Comparison of ENCODE assay signal across 9 cellular contexts in the genomic region with DNA sequence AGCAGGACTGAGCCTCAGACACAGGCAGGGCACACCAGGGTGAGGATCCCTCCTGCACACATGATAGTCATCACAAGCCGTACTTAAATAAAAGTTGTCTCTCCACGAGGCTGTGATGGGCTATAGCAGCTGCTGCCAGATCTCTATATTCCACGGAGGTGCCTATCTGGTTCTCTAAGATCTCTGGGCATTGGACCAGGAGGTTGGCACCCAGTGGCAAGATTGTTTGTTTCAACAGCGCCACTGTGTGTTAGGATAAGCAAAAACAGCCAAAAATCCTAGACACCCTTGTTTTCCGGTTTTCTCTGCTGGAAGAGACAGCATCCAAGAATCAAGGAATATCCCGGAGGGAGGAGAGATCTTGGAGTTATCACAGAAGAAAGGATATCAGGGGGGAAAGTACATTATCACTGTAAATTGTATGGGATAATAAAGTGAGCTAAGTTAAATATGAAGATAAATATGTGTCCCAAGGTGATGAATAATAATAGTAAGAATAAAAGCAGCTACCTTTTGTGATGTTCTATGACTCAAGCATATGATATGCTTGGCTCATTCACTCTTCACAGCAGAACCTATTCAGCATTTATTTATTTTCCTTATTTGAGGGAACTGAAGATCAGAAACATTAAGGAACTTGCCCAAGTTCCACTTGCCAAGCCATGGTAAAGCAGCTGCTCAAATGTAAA.
DNase-seq lines count a peak whose midpoint lies in the region; ATAC-seq, FAIRE-seq and TF ChIP-seq lines count a peak whose summit lies in the region.
"Had no signal": no experiment of that assay in that cellular context is flagged by ENCODE, and none has a peak within 500 bp of the region (broad histone marks: within the 10 kb centered on the region; RNA-seq: fewer than 3 reads in every experiment).

No MANE protein-coding gene starts in this region.

- no peak for TF ChIP-seq POLR2A in GM12878 (IDR thresholded peaks at IDR 0.05; ENCODE audit: low read depth, low read length)

- in situ Hi-C loops in GM12878 (cut with MboI), result loop anchor here (5.0 kb wide), 1 partner anchor 113 kb away; no protein-coding TSS in a partner anchor

- H2AFZ ChIP-seq in GM12878 (ENCODE audit: control insufficient read depth, low read depth, low read length), result no peak overlapping the region

- no peaks in the 10 kb centered on the region for H3K79me2 ChIP-seq in GM12878 (ENCODE audit: control insufficient read depth, insufficient read depth, low read length)

- no peaks in the 10 kb centered on the region; a peak in 2 of 4 replicates for H3K27me3 ChIP-seq in GM12878 (replicated peaks in 1 of 2; ENCODE audit: control insufficient read depth in 2 of 2, insufficient read depth in 2 of 2, low read length in 1 of 2)
- no peaks in the 10 kb centered on the region for H3K27me3 ChIP-seq in thoracic aorta (replicated peaks; ENCODE audit: insufficient read depth)

- no peak overlapping the region for H3K4me2 ChIP-seq in GM12878 (ENCODE audit: control insufficient read depth, insufficient read depth)

- peak; percentile 38 for FAIRE-seq in GM12878 (lab: Jason Lieb, UNC)

- peak; percentile 73 for TF ChIP-seq RAD21 in GM12878 (IDR thresholded peaks at IDR 0.05; ENCODE audit: insufficient read depth, low read depth, low read length)

- 8% methylated on average over 6 of the region's 6 CpGs for WGBS in GM12878 (ENCODE audit: insufficient coverage, insufficient replicate concordance, low lambda C conversion rate, missing lambda C conversion rate)

- RAD21 ChIA-PET in GM12878 (lab: Charles Lee; ENCODE audit: unreplicated experiment), result interaction anchor here (0.6 to 2.0 kb wide), 5 partner anchors 40 to 291 kb away, joined by 3 to 10 read pairs (median 3); partner anchors contain the start of gene AKAP13

- H3K9ac ChIP-seq in GM12878 (ENCODE audit: control insufficient read depth, insufficient read depth, low read length), result no peak overlapping the region

- TF ChIP-seq CTCF in AG09319 (IDR thresholded peaks at IDR 0.05; ENCODE audit: low read depth, low read length) (peak; percentile 59), GM12872 (IDR thresholded peaks at IDR 0.05; ENCODE audit: insufficient read depth, low read depth, low read length) (peak; percentile 68), GM12878 (IDR thresholded peaks at IDR 0.05 in 2 of 3, conservative IDR thresholded peaks at IDR 0.05 in 1 of 3; ENCODE audit: control insufficient read depth in 2 of 3, extremely low read depth in 1 of 3, insufficient read depth in 1 of 3, low read depth in 3 of 3, low read length in 3 of 3) (peak; percentile 55 to 69 (median 56); a peak in 5 of 6 replicates), thoracic aorta (IDR thresholded peaks at IDR 0.05) (peak; percentile 59)

- no peaks in the 10 kb centered on the region for H4K20me1 ChIP-seq in GM12878 (ENCODE audit: control insufficient read depth, insufficient read depth)

- no peaks in the 10 kb centered on the region for H3K36me3 ChIP-seq in GM12878 (ENCODE audit: control insufficient read depth in 2 of 2, insufficient read depth in 2 of 2, low read length in 1 of 2)
- no peaks in the 10 kb centered on the region for H3K36me3 ChIP-seq in thoracic aorta

- no peak overlapping the region for H3K4me3 ChIP-seq in GM12878
- no peak overlapping the region for H3K4me3 ChIP-seq in thoracic aorta

- H3K4me1 ChIP-seq in GM12878 (ENCODE audit: control insufficient read depth, insufficient read depth, low read length) (peaks cover 4% of the 10 kb centered on the region), thoracic aorta (ENCODE audit: control insufficient read depth in 1 of 2, low read depth in 2 of 2) (no peaks in the 10 kb centered on the region)

- CTCF ChIA-PET in GM12878 (lab: Yijun Ruan, JAX), result interaction anchor here (0.5 to 2.8 kb wide), 20 partner anchors 8 to 691 kb away, joined by 3 to 28 read pairs (median 4); no protein-coding TSS in a partner anchor

- DNase-seq in AG09319 (ENCODE audit: extremely low read depth, low read depth), result peak; percentile 11
- DNase-seq in NCI-H2171 (lab: John Stamatoyannopoulos, UW), result peak; percentile 0
- no peak for DNase-seq in GM12878 (ENCODE audit: low read depth, low spot score)
- DNase-seq in iris pigment epithelial cell (ENCODE audit: low read depth), result peak; percentile 23
- peak; percentile 23 for DNase-seq in thoracic aorta (ENCODE audit: low spot score)

- H3K9me3 ChIP-seq in GM12878 (replicated peaks; ENCODE audit: control insufficient read depth, insufficient read depth, low read length) (no peaks in the 10 kb centered on the region), thoracic aorta (no peaks in the 10 kb centered on the region)

- no peak for TF ChIP-seq EP300 in GM12878 (IDR thresholded peaks at IDR 0.05; ENCODE audit: borderline replicate concordance in 1 of 2, control insufficient read depth in 1 of 2, low read depth in 2 of 2, low read length in 2 of 2)

- SMC1A ChIA-PET in GM12878 (lab: Charles Lee; ENCODE audit: uncharacterized antibody, unreplicated experiment), result interaction anchor here (0.6 to 3.1 kb wide), 12 partner anchors 8 to 335 kb away, joined by 3 to 12 read pairs (median 3); no protein-coding TSS in a partner anchor

- BruUV-seq in GM12878 (replicated peaks; lab: Mats Ljungman, UMichigan), result no TSS peak

- ATAC-seq in GM12878 (peak; percentile 69), thoracic aorta (ENCODE audit: insufficient number of reproducible peaks, low FRiP score, low read depth) (no peak), HG02938 (IDR thresholded peaks at IDR 0.05; ENCODE audit: unreplicated experiment) (no peak), GM21786 (IDR thresholded peaks at IDR 0.05; ENCODE audit: unreplicated experiment) (no peak)

- intact Hi-C loops in GM12878 (cut with micrococcal nuclease; ENCODE audit: unreplicated experiment), result no loop called here

- H3K27ac ChIP-seq in GM12878 (ENCODE audit: control insufficient read depth, insufficient read depth) (no peak overlapping the region), thoracic aorta (no peak overlapping the region)
- H3K27ac ChIP-seq: epithelial cell of prostate had no signal

- POLR2A ChIA-PET in GM12878 (lab: Charles Lee), result interaction anchor here (0.6 kb wide), 1 partner anchor 382 kb away, joined by 4 read pairs; no protein-coding TSS in a partner anchor

TF ChIP-seq in GM12878, 131 proteins besides CTCF, POLR2A, EP300 and RAD21:
- no peak for TF ChIP-seq ZNF207 (IDR thresholded peaks at IDR 0.05; ENCODE audit: borderline replicate concordance)
- no peak for TF ChIP-seq KDM1A (IDR thresholded peaks at IDR 0.05; ENCODE audit: borderline replicate concordance)
- TF ChIP-seq SMC3 (IDR thresholded peaks at IDR 0.05; ENCODE audit: borderline replicate concordance, low read length), result peak; percentile 86
- no peak for TF ChIP-seq RCOR1 (conservative IDR thresholded peaks at IDR 0.05; ENCODE audit: low read depth, low read length)
- no peak for TF ChIP-seq MYC (IDR thresholded peaks at IDR 0.05; ENCODE audit: insufficient read depth, insufficient read length, insufficient replicate concordance, low read length, severe bottlenecking)
